In genomic region chr6:151390276-151391020, GRCh38 we compare ENCODE assay signal across 8 cellular contexts. TPM values are rescaled to one million over a fixed set of nuclear protein-coding genes. Genes with fewer than 3 reads are reported as not detected.
DNase-seq lines count a peak whose midpoint lies in the region; ATAC-seq, FAIRE-seq and TF ChIP-seq lines count a peak whose summit lies in the region.

No MANE protein-coding gene starts in this region.

- peaks cover 48% of the 10 kb centered on the region for H3K4me1 ChIP-seq in upper lobe of right lung

- H3K36me3 ChIP-seq in upper lobe of right lung: no peaks in the 10 kb centered on the region

- ATAC-seq in HG02852 (IDR thresholded peaks at IDR 0.05; ENCODE audit: unreplicated experiment) (peak; percentile 73), left cardiac atrium (peak; percentile 92), upper lobe of right lung (peak; percentile 92)

- peak overlapping the region; percentile 93 for H3K4me3 ChIP-seq in upper lobe of right lung

- TF ChIP-seq CTCF in upper lobe of right lung (IDR thresholded peaks at IDR 0.05): no peak

- FAIRE-seq in GM12892 (lab: Jason Lieb, UNC): peak; percentile 98

- no peaks in the 10 kb centered on the region for H3K27me3 ChIP-seq in upper lobe of right lung

- peak; percentile 74; the same call in 1 of the 2 replicates for TF ChIP-seq POLR2A in GM12892 (IDR thresholded peaks at IDR 0.05; ENCODE audit: low read depth, low read length)

- DNase-seq in GM12892 (ENCODE audit: insufficient read length) (peak; percentile 87), NCI-H1436 treated with DMSO at 0.1 percent for 48 hours (lab: John Stamatoyannopoulos, UW) (peak; percentile 80), T follicular helper cell (ENCODE audit: low read depth) (peak; percentile 95), amniotic epithelial cell (ENCODE audit: low read depth) (peak; percentile 97), left cardiac atrium (peak; percentile 98), posterior vena cava (ENCODE audit: low spot score) (peak; percentile 99), upper lobe of right lung (peak; percentile 99)

- intact Hi-C loops in left cardiac atrium (cut with DNase I) (loop anchor here in 1 of 2 donors (5.0 kb wide), 1 partner anchor 57 kb away; no protein-coding TSS in a partner anchor), posterior vena cava (cut with DNase I) (no loop called here), upper lobe of right lung (cut with DNase I) (no loop called here)

- no peaks in the 10 kb centered on the region for H3K9me3 ChIP-seq in upper lobe of right lung

- peak overlapping the region; percentile 96 for H3K27ac ChIP-seq in upper lobe of right lung

RNA-seq across cellular contexts. Expression of gene ZBTB2, which starts 0.9 kb away (rescaled TPM):
- 9.3 TPM for polyA plus RNA-seq in GM12892 (2012; ENCODE audit: missing spikeins)
- total RNA-seq in left cardiac atrium: 1 to 10 TPM; 4.2 to 6.6 TPM
- total RNA-seq in posterior vena cava: 1 to 10 TPM; 8.7 to 9.5 TPM
- 13.0 TPM for total RNA-seq in upper lobe of right lung

Comparison
In these comparisons a context has a peak if more than half of its experiments do, and no peak if none do; other contexts are left out.
1. Peak in every context shown above with its lines: DNase-seq, ATAC-seq, H3K4me3 ChIP-seq and H3K27ac ChIP-seq.